Comparison of ENCODE assay signal across 8 cellular contexts in genomic region chr2:214808481-214808931, GRCh38. TPM values are rescaled to one million over a fixed set of nuclear protein-coding genes. Genes with fewer than 3 reads are reported as not detected.
DNase-seq lines count a peak whose midpoint lies in the region; ATAC-seq and TF ChIP-seq lines count a peak whose summit lies in the region.

No MANE protein-coding gene starts in this region.

- POLR2A ChIA-PET in GM10248 (lab: Yijun Ruan, JAX) (no interaction called here), HEK293T (lab: Yijun Ruan, JAX) (interaction anchor here (1.5 kb wide), 1 partner anchor 127 kb away, joined by 4 read pairs; no protein-coding TSS in a partner anchor)

- no peaks in the 10 kb centered on the region for H3K27me3 ChIP-seq in dorsolateral prefrontal cortex

- H3K4me3 Mint-ChIP-seq in naive B cell, result peak overlapping the region; percentile 86 to 99 (median 98)

- TF ChIP-seq CTCF in GM10248 (IDR thresholded peaks at IDR 0.05; ENCODE audit: control extremely low read depth, extremely low read depth, low read depth, missing control alignments) (no peak), dorsolateral prefrontal cortex (IDR thresholded peaks at IDR 0.05 in 54 of 56, conservative IDR thresholded peaks at IDR 0.05 in 2 of 56; ENCODE audit: low read depth in 1 of 56, partially characterized antibody in 56 of 56) (no peak)

- H3K36me3 Mint-ChIP-seq in naive B cell, result no peaks in the 10 kb centered on the region

- intact Hi-C loops in dorsolateral prefrontal cortex (cut with DNase I), result no loop called here

- no peaks in the 10 kb centered on the region for H3K27me3 Mint-ChIP-seq in naive B cell

- peak overlapping the region in 54 of 59 donors; percentile 28 to 95 (median 83) for H3K27ac ChIP-seq in dorsolateral prefrontal cortex

- ATAC-seq in naive B cell (ENCODE audit: low read depth in 2 of 2), result no peak
- ATAC-seq in GM19023 (IDR thresholded peaks at IDR 0.05; ENCODE audit: unreplicated experiment), result no peak

- peaks cover 27 to 42% (median 38%) of the 10 kb centered on the region in 3 donors for H3K4me1 Mint-ChIP-seq in naive B cell

- DNase-seq in GM10248 (ENCODE audit: extremely low spot score), result peak; percentile 11
- peak; percentile 35 for DNase-seq in NCI-H748 treated with DMSO at 0.1 percent for 48 hours (lab: John Stamatoyannopoulos, UW)
- DNase-seq in dorsolateral prefrontal cortex, result no peak
- no peak for DNase-seq in naive B cell
- no peak for DNase-seq in iPS-NIHi11 (ENCODE audit: low spot score)
- no peak for DNase-seq in HEK293T (ENCODE audit: extremely low spot score)
- no peak for DNase-seq in NCI-H774 (lab: John Stamatoyannopoulos, UW)

- peak overlapping the region; percentile 77 to 99 (median 96) for H3K27ac Mint-ChIP-seq in naive B cell

- H3K4me3 ChIP-seq in dorsolateral prefrontal cortex, result peak overlapping the region; percentile 55 to 93 (median 82)

- no peaks in the 10 kb centered on the region for H3K9me3 Mint-ChIP-seq in naive B cell

- CTCF ChIA-PET in GM10248 (lab: Yijun Ruan, JAX), result interaction anchor here (1.3 kb wide), 2 partner anchors 49 to 214 kb away, joined by 3 to 5 read pairs; no protein-coding TSS in a partner anchor
- CTCF ChIA-PET in HEK293T (lab: Yijun Ruan, JAX), result no interaction called here

TF ChIP-seq in HEK293T, 16 proteins besides CTCF, POLR2A, EP300 and RAD21:
- TF ChIP-seq FOXA1 (IDR thresholded peaks at IDR 0.05), result no peak
- no peak for TF ChIP-seq FOXK2 (IDR thresholded peaks at IDR 0.05)
- TF ChIP-seq L3MBTL2 (conservative IDR thresholded peaks at IDR 0.05), result no peak
- TF ChIP-seq SP1 (IDR thresholded peaks at IDR 0.05), result no peak
- no peak for TF ChIP-seq ELF4 (IDR thresholded peaks at IDR 0.05)
- no peak for TF ChIP-seq LEF1 (IDR thresholded peaks at IDR 0.05; ENCODE audit: borderline replicate concordance)
- no peak for TF ChIP-seq BHLHE40 (IDR thresholded peaks at IDR 0.05; ENCODE audit: borderline replicate concordance)
- no peak for TF ChIP-seq CTBP1 (IDR thresholded peaks at IDR 0.05; ENCODE audit: borderline replicate concordance)
- no peak for TF ChIP-seq NFRKB (IDR thresholded peaks at IDR 0.05)
- TF ChIP-seq FOXM1 (IDR thresholded peaks at IDR 0.05; ENCODE audit: borderline replicate concordance), result no peak
- TF ChIP-seq ARNT (IDR thresholded peaks at IDR 0.05), result no peak
- TF ChIP-seq SUZ12 (IDR thresholded peaks at IDR 0.05), result no peak
- TF ChIP-seq PKNOX1 (IDR thresholded peaks at IDR 0.05), result no peak
- no peak for TF ChIP-seq TARDBP (IDR thresholded peaks at IDR 0.05)

RNA-seq across cellular contexts. Expression of gene BARD1, which starts 1.0 kb away (rescaled TPM):
- total RNA-seq in dorsolateral prefrontal cortex, result 10 to 100 TPM in 99 of 120 experiments, 1 to 10 TPM in 21; 4.6 to 30.7 (median 12.7) TPM
- 10 to 100 TPM; 10.4 to 24.9 (median 17.8) TPM for polyA plus RNA-seq in naive B cell (ENCODE audit: low read depth in 6 of 6)

Comparison
In these comparisons a context has a peak if more than half of its experiments do, and no peak if none do; other contexts are left out.
1. DNase-seq: peak in GM10248 (single experiment) and NCI-H748 treated with DMSO at 0.1 percent for 48 hours (single experiment); none in dorsolateral prefrontal cortex (0 of 10), naive B cell (single experiment), iPS-NIHi11 (single experiment), HEK293T (single experiment) and NCI-H774 (single experiment).